Comparison of ENCODE assay signal across 15 cellular contexts in the genomic region with DNA sequence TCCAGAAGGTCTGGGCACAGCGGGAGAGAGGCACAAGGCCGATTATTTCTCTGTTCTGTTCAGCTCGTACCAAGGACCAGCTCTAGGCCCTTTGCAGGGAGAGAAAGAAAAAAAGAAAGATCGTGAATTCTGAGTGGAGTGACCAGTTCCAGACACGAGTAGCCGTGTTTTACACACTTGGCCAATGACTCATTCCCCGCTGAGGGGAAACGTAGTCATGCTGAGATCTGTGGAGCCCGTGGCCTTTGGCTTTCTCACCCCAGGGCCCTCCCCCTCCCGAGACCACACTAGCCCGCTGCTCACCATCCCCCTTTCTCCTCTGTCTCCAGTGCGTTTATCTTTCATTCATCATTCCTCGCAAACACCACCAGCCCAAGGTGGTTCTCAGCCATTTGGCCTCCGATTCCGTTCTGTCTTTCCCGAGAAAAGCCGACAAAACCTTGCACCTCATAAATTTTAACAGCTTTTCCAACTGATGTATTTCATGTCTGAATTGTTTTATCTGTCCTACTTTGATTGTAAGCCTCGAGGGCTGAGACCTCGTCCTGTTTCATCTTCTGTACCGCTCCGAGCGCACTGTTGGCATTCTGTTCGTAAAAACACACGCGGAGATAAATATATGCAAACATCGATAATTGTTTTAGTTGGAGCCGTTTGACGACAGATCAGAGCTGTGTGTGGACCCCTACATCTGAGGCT.
A peak's percentile ranks its signal among the peaks of the same experiment; 100 is the strongest.
DNase-seq lines count a peak whose midpoint lies in the region; ATAC-seq and TF ChIP-seq lines count a peak whose summit lies in the region.
"Had no signal": no experiment of that assay in that cellular context is flagged by ENCODE, and none has a peak within 500 bp of the region (broad histone marks: within the 10 kb centered on the region; RNA-seq: fewer than 3 reads in every experiment).

No MANE protein-coding gene starts in this region.

- no peak for ATAC-seq in activated CD4-positive, CD25-positive, alpha-beta regulatory T cell treated with anti-CD3 and anti-CD28 coated beads, Interleukin-2, amount 50 U/mL, for 24 hours
- ATAC-seq in GM18868 (IDR thresholded peaks at IDR 0.05; ENCODE audit: unreplicated experiment), result no peak
- ATAC-seq: gastrocnemius medialis, T-cell had no signal

- H3K27me3 ChIP-seq in H7 (ENCODE audit: control insufficient read depth, insufficient read depth, low read length) (no peaks in the 10 kb centered on the region; the same call in 1 of the 2 replicates), kidney epithelial cell (ENCODE audit: control insufficient read depth, insufficient read depth, low read length) (no peaks in the 10 kb centered on the region)
- H3K27me3 ChIP-seq: gastrocnemius medialis had no signal

- H3K36me3 Mint-ChIP-seq in type B pancreatic cell, result peaks cover 3% of the 10 kb centered on the region
- H3K36me3 Mint-ChIP-seq: T-cell had no signal

- peaks cover 28% of the 10 kb centered on the region for H3K27me3 Mint-ChIP-seq in type B pancreatic cell

- in situ Hi-C loops in astrocyte of the cerebellum (cut with HindIII; ENCODE audit: low sequenced_read_pairs), result no loop called here

- peaks cover 21% of the 10 kb centered on the region for H3K4me1 Mint-ChIP-seq in type B pancreatic cell (ENCODE audit: unreplicated experiment)
- H3K4me1 Mint-ChIP-seq: T-cell had no signal

- no peak overlapping the region for H3K27ac Mint-ChIP-seq in type B pancreatic cell
- H3K27ac Mint-ChIP-seq: T-cell had no signal

- peak overlapping the region; percentile 12 for H3K4me3 Mint-ChIP-seq in type B pancreatic cell
- H3K4me3 Mint-ChIP-seq: T-cell had no signal

- TF ChIP-seq CTCF in astrocyte of the cerebellum (IDR thresholded peaks at IDR 0.05; ENCODE audit: low read depth, low read length, missing control alignments), result no peak
- TF ChIP-seq CTCF in kidney epithelial cell (IDR thresholded peaks at IDR 0.05; ENCODE audit: insufficient read depth, low read length, poor library complexity, severe bottlenecking), result no peak
- no peak for TF ChIP-seq CTCF in type B pancreatic cell (conservative IDR thresholded peaks at IDR 0.05)

- H3K9me3 Mint-ChIP-seq in type B pancreatic cell, result peaks cover 6% of the 10 kb centered on the region

- H3K4me3 ChIP-seq in H7 (ENCODE audit: insufficient read depth, low read depth, low read length) (no peak overlapping the region), astrocyte of the cerebellum (ENCODE audit: low read depth, low read length) (peak overlapping the region; percentile 19), kidney epithelial cell (ENCODE audit: low read depth, low read length) (no peak overlapping the region)
- H3K4me3 ChIP-seq: gastrocnemius medialis, lung had no signal

- DNase-seq in H7 (peak; percentile 72), astrocyte of the cerebellum (ENCODE audit: low read depth) (peak; percentile 20), kidney epithelial cell (ENCODE audit: low read depth) (peak; percentile 28), type B pancreatic cell (ENCODE audit: extremely low spot score, unreplicated experiment) (no peak), OCI-M1 (lab: John Stamatoyannopoulos, UW) (no peak)
- DNase-seq in activated CD8-positive, alpha-beta memory T cell treated with anti-CD3 and anti-CD28 coated beads, Interleukin-2, amount 50 U/mL, for 4 hours, result no peak
- DNase-seq: activated CD4-positive, alpha-beta T cell treated with anti-CD3 and anti-CD28 coated beads, Interleukin-2, amount 50 U/mL, for 48 hours; activated naive CD4-positive, alpha-beta T cell; gastrocnemius medialis; NCI-H1048; NCI-H510A; T-cell had no signal

- no peaks in the 10 kb centered on the region for H3K36me3 ChIP-seq in H7 (replicated peaks; ENCODE audit: control insufficient read depth, insufficient read depth, low read length)
- H3K36me3 ChIP-seq in kidney epithelial cell (ENCODE audit: control insufficient read depth, insufficient read depth, low read length), result no peaks in the 10 kb centered on the region
- H3K36me3 ChIP-seq: gastrocnemius medialis had no signal

Comparison
In these comparisons a context has a peak if more than half of its experiments do, and no peak if none do; other contexts are left out.
1. DNase-seq: peak in H7 (single experiment), astrocyte of the cerebellum (single experiment) and kidney epithelial cell (single experiment); none in type B pancreatic cell (single experiment), activated CD8-positive, alpha-beta memory T cell treated with anti-CD3 and anti-CD28 coated beads, Interleukin-2, amount 50 U/mL, for 4 hours (single experiment) and OCI-M1 (single experiment).